Comparison of ENCODE assay signal across 14 cellular contexts in the genomic region with DNA sequence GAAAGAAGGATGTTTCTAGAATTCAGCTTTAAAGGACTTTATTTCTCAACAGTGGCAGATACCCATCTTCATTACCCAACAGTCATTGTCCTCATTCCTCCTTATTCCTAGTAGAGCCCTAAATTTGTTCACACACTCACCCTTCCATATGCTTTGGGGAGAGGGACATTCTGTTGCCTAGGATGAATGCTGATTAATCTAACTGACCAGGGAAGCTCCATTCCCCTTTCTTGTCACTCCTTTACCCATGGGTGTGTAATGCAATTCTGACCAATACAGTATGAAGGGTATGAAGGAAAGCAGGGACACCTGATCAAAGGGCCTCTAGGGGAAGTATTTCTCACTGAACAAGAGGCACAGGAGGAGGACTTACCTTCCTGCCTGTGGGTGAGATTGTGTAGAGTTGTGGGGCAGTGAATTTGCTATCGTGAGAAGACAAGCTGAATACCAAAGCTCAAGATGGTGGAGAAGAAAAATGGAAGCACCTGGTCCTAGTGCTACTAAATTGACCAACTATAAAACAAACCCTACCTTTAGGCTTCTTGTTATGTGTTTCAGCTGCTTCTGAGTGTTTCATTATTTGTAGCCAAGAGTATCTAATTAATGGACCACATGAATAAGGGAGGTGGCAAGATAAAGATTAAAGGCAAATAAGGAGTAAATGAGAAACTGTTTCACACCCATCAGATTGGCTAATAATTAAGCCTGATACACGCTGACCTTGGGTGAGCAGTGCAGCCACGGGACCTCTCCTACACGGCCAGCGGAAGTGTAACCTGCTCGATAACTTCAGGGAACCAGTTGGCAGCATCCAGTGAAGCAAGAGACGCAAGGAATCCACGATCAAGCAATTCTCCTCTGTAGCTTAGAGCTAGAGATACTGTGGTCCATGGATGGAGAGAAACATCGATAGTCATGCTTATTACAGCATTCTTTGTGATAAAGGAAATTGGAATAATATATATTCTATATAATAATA.
A peak's percentile ranks its signal among the peaks of the same experiment; 100 is the strongest.
DNase-seq lines count a peak whose midpoint lies in the region; ATAC-seq, FAIRE-seq and TF ChIP-seq lines count a peak whose summit lies in the region.
"Had no signal": no experiment of that assay in that cellular context is flagged by ENCODE, and none has a peak within 500 bp of the region (broad histone marks: within the 10 kb centered on the region; RNA-seq: fewer than 3 reads in every experiment).

No MANE protein-coding gene starts in this region.

- intact Hi-C loops in ascending aorta (cut with DNase I), result no loop called here

- no peak for TF ChIP-seq POLR2A in GM12892 (IDR thresholded peaks at IDR 0.05; ENCODE audit: low read depth, low read length)

- no peaks in the 10 kb centered on the region for H3K27me3 Mint-ChIP-seq in activated naive CD8-positive, alpha-beta T cell treated with anti-CD3 and anti-CD28 coated beads, Interleukin-2, amount 10 ng/mL, durations not matched to agents 7 days and 5 days
- no peaks in the 10 kb centered on the region for H3K27me3 Mint-ChIP-seq in activated naive CD8-positive, alpha-beta T cell treated with anti-CD3 and anti-CD28 coated beads for 36 hours
- no peaks in the 10 kb centered on the region; the same call in 1 of the 2 replicates for H3K27me3 Mint-ChIP-seq in WTC11 (ENCODE audit: low read depth)

- no peak overlapping the region for H3K4me3 ChIP-seq in ascending aorta
- H3K4me3 ChIP-seq: lower lobe of right lung had no signal

- no peaks in the 10 kb centered on the region for H3K9me3 Mint-ChIP-seq in activated naive CD8-positive, alpha-beta T cell treated with anti-CD3 and anti-CD28 coated beads, Interleukin-2, amount 10 ng/mL, durations not matched to agents 7 days and 5 days
- no peaks in the 10 kb centered on the region for H3K9me3 Mint-ChIP-seq in activated naive CD8-positive, alpha-beta T cell treated with anti-CD3 and anti-CD28 coated beads for 36 hours
- no peaks in the 10 kb centered on the region for H3K9me3 Mint-ChIP-seq in WTC11
- H3K9me3 Mint-ChIP-seq: T-helper 1 cell treated with Interleukin-12 subunit alpha and Interleukin-12 subunit beta and Interleukin-4 antibody, amounts not matched to agents 30 μg/mL and 1 μg/mL, for 36 hours had no signal

- CTCF ChIA-PET in WTC11 (lab: Charles Lee), result no interaction called here

- no peaks in the 10 kb centered on the region for H3K27me3 ChIP-seq in ascending aorta

- no peaks in the 10 kb centered on the region for H3K36me3 Mint-ChIP-seq in activated naive CD8-positive, alpha-beta T cell treated with anti-CD3 and anti-CD28 coated beads, Interleukin-2, amount 10 ng/mL, durations not matched to agents 7 days and 5 days
- H3K36me3 Mint-ChIP-seq in activated naive CD8-positive, alpha-beta T cell treated with anti-CD3 and anti-CD28 coated beads for 36 hours, result no peaks in the 10 kb centered on the region
- H3K36me3 Mint-ChIP-seq in WTC11, result no peaks in the 10 kb centered on the region

- H3K4me3 Mint-ChIP-seq in activated naive CD8-positive, alpha-beta T cell treated with anti-CD3 and anti-CD28 coated beads, Interleukin-2, amount 10 ng/mL, durations not matched to agents 7 days and 5 days, result no peak overlapping the region
- H3K4me3 Mint-ChIP-seq in activated naive CD8-positive, alpha-beta T cell treated with anti-CD3 and anti-CD28 coated beads for 36 hours, result no peak overlapping the region
- no peak overlapping the region for H3K4me3 Mint-ChIP-seq in WTC11
- H3K4me3 Mint-ChIP-seq: B cell; T-helper 1 cell treated with Interleukin-12 subunit alpha and Interleukin-12 subunit beta and Interleukin-4 antibody, amounts not matched to agents 30 μg/mL and 1 μg/mL, for 36 hours had no signal

- no peak for FAIRE-seq in GM12892 (lab: Jason Lieb, UNC)
- FAIRE-seq: H54 had no signal

- no peaks in the 10 kb centered on the region for H3K36me3 ChIP-seq in ascending aorta
- H3K36me3 ChIP-seq: lower lobe of right lung had no signal

- no peaks in the 10 kb centered on the region for H3K4me1 Mint-ChIP-seq in activated naive CD8-positive, alpha-beta T cell treated with anti-CD3 and anti-CD28 coated beads, Interleukin-2, amount 10 ng/mL, durations not matched to agents 7 days and 5 days
- no peaks in the 10 kb centered on the region for H3K4me1 Mint-ChIP-seq in activated naive CD8-positive, alpha-beta T cell treated with anti-CD3 and anti-CD28 coated beads for 36 hours
- H3K4me1 Mint-ChIP-seq in WTC11, result peaks cover 9% of the 10 kb centered on the region
- H3K4me1 Mint-ChIP-seq: B cell had no signal

- POLR2A ChIA-PET in activated naive CD8-positive, alpha-beta T cell treated with anti-CD3 and anti-CD28 coated beads, Interleukin-2, amount 10 ng/mL, durations not matched to agents 7 days and 5 days (lab: Charles Lee), result no interaction called here
- POLR2A ChIA-PET in WTC11 (lab: Charles Lee), result interaction anchor here (0.6 kb wide), 1 partner anchor 250 kb away, joined by 3 read pairs; no protein-coding TSS in a partner anchor

- no peaks in the 10 kb centered on the region for H3K9me3 ChIP-seq in ascending aorta
- H3K9me3 ChIP-seq: lower lobe of right lung had no signal

- H3K27ac ChIP-seq in ascending aorta, result no peak overlapping the region
- H3K27ac ChIP-seq: lower lobe of right lung had no signal

- ATAC-seq in activated naive CD8-positive, alpha-beta T cell treated with anti-CD3 and anti-CD28 coated beads, Interleukin-2, amount 10 ng/mL, durations not matched to agents 7 days and 5 days (ENCODE audit: low read depth), result peak; percentile 81
- ATAC-seq in WTC11 (no peak), HG02678 (IDR thresholded peaks at IDR 0.05; ENCODE audit: unreplicated experiment) (no peak)
- ATAC-seq: esophagus mucosa, lower lobe of right lung had no signal

- no peaks in the 10 kb centered on the region for H3K4me1 ChIP-seq in ascending aorta
- H3K4me1 ChIP-seq: lower lobe of right lung had no signal

- H3K27ac Mint-ChIP-seq in activated naive CD8-positive, alpha-beta T cell treated with anti-CD3 and anti-CD28 coated beads, Interleukin-2, amount 10 ng/mL, durations not matched to agents 7 days and 5 days, result no peak overlapping the region
- no peak overlapping the region for H3K27ac Mint-ChIP-seq in activated naive CD8-positive, alpha-beta T cell treated with anti-CD3 and anti-CD28 coated beads for 36 hours
- no peak overlapping the region for H3K27ac Mint-ChIP-seq in WTC11
- H3K27ac Mint-ChIP-seq: B cell; T-helper 1 cell treated with Interleukin-12 subunit alpha and Interleukin-12 subunit beta and Interleukin-4 antibody, amounts not matched to agents 30 μg/mL and 1 μg/mL, for 36 hours had no signal

- TF ChIP-seq CTCF in WTC11 (IDR thresholded peaks at IDR 0.05) (no peak), ascending aorta (IDR thresholded peaks at IDR 0.05) (no peak)

- peak; percentile 31 for DNase-seq in activated naive CD8-positive, alpha-beta T cell treated with anti-CD3 and anti-CD28 coated beads, Interleukin-2, amount 10 ng/mL, durations not matched to agents 7 days and 5 days
- no peak for DNase-seq in activated naive CD8-positive, alpha-beta T cell treated with anti-CD3 and anti-CD28 coated beads for 36 hours
- DNase-seq in WTC11 (ENCODE audit: low spot score) (no peak), mucosa of gallbladder (ENCODE audit: low spot score) (peak; percentile 89), ascending aorta (ENCODE audit: low spot score in 2 of 2) (no peak), GM12892 (ENCODE audit: insufficient read length) (no peak), NCI-H187 treated with DMSO at 0.1 percent for 48 hours (lab: John Stamatoyannopoulos, UW) (no peak)
- DNase-seq: activated CD4-positive, alpha-beta T cell treated with anti-CD3 and anti-CD28 coated beads, Interleukin-2, amount 50 U/mL, for 48 hours; lower lobe of right lung had no signal

TF ChIP-seq in WTC11, 78 proteins besides CTCF, POLR2A, EP300 and RAD21:
- no peak for TF ChIP-seq CBFB (CRISPR knock-in tag; IDR thresholded peaks at IDR 0.05; ENCODE audit: low read depth)
- TF ChIP-seq HMGA2 (CRISPR knock-in tag; IDR thresholded peaks at IDR 0.05), result peak; percentile 80; the same call in 1 of the 2 replicates

Comparison
In these comparisons a context has a peak if more than half of its experiments do, and no peak if none do; other contexts are left out.
1. DNase-seq: peak in activated naive CD8-positive, alpha-beta T cell treated with anti-CD3 and anti-CD28 coated beads, Interleukin-2, amount 10 ng/mL, durations not matched to agents 7 days and 5 days (single experiment) and mucosa of gallbladder (single experiment); none in activated naive CD8-positive, alpha-beta T cell treated with anti-CD3 and anti-CD28 coated beads for 36 hours (single experiment), WTC11 (single experiment), ascending aorta (0 of 2), GM12892 (single experiment) and NCI-H187 treated with DMSO at 0.1 percent for 48 hours (single experiment).